17 cellular contexts compared by ENCODE assay signal in the genomic region with DNA sequence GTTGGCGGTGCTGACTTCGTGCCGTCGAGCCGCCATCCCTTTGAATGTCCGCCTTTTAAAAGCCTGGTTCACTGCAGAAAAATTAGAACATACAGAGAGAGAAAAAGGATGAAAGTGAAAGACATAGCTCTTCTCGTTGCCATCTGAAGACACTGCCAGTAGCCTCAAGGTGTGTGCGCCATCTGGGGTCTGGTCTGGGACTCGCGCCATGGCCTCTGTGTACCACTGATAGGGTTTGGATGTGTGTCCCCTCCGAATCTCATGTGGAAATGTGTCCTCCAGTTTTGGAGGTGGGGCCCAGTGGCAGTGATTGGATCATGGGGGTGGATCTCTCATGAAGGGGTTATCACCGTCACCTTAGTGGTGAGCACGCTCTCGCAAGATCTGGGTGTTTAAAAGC. TPM values are rescaled to one million over a fixed set of nuclear protein-coding genes. Genes with fewer than 3 reads are reported as not detected.
DNase-seq lines count a peak whose midpoint lies in the region; ATAC-seq and TF ChIP-seq lines count a peak whose summit lies in the region.
"Had no signal": no experiment of that assay in that cellular context is flagged by ENCODE, and none has a peak within 500 bp of the region (broad histone marks: within the 10 kb centered on the region; RNA-seq: fewer than 3 reads in every experiment).

No MANE protein-coding gene starts in this region.

- peaks cover 4% of the 10 kb centered on the region for H3K9me3 Mint-ChIP-seq in CD8-positive, alpha-beta T cell
- peaks cover 3% of the 10 kb centered on the region for H3K9me3 Mint-ChIP-seq in nephron

- H3K27me3 ChIP-seq in BE2C (no peaks in the 10 kb centered on the region), WERI-Rb-1 (ENCODE audit: insufficient read depth, low read depth, severe bottlenecking) (no peaks in the 10 kb centered on the region)
- no peaks in the 10 kb centered on the region for H3K27me3 ChIP-seq in CD8-positive, alpha-beta T cell (ENCODE audit: insufficient read depth, low read length)
- H3K27me3 ChIP-seq: esophagus muscularis mucosa, tibial nerve had no signal

- peaks cover 44% of the 10 kb centered on the region for H3K4me1 Mint-ChIP-seq in CD8-positive, alpha-beta T cell (ENCODE audit: low read depth)
- peaks cover 33% of the 10 kb centered on the region for H3K4me1 Mint-ChIP-seq in nephron

- no peak overlapping the region for H3K27ac ChIP-seq in CD8-positive, alpha-beta T cell (ENCODE audit: low read depth, low read length)
- H3K27ac ChIP-seq in WERI-Rb-1 = no peak overlapping the region
- H3K27ac ChIP-seq: C4-2B, HL-60, tibial nerve had no signal

- CTCF ChIA-PET in CD8-positive, alpha-beta T cell (lab: Charles Lee) = interaction anchor here (2.0 kb wide), 1 partner anchor 12 kb away, joined by 8 read pairs; no protein-coding TSS in a partner anchor

- H3K4me3 ChIP-seq in BE2C (ENCODE audit: low read depth, low read length) = no peak overlapping the region
- no peak overlapping the region for H3K4me3 ChIP-seq in CD8-positive, alpha-beta T cell (ENCODE audit: low read depth, low read length)
- no peak overlapping the region for H3K4me3 ChIP-seq in WERI-Rb-1 (ENCODE audit: low read depth, low read length)
- H3K4me3 ChIP-seq: tibial nerve had no signal

- POLR2A ChIA-PET in CD8-positive, alpha-beta T cell (lab: Charles Lee) = no interaction called here

- H3K27me3 Mint-ChIP-seq in CD8-positive, alpha-beta T cell (ENCODE audit: low read depth) = no peaks in the 10 kb centered on the region
- H3K27me3 Mint-ChIP-seq in nephron (ENCODE audit: low read depth) = no peaks in the 10 kb centered on the region

- DNase-seq in BE2C (no peak), WERI-Rb-1 (no peak), iPS-NIHi7 (ENCODE audit: extremely low spot score) (no peak), cortex of kidney (lab: John Stamatoyannopoulos, UW) (no peak)
- no peak for DNase-seq in CD8-positive, alpha-beta T cell
- DNase-seq: activated effector memory CD4-positive, alpha-beta T cell treated with Interleukin-2 at 50 U/mL for 16 hours; DMS53; KBM-7; midbrain; NCI-H1092 treated with DMSO at 0.1 percent for 48 hours; T-helper 1 cell had no signal

- H3K36me3 ChIP-seq in BE2C (peaks cover 53% of the 10 kb centered on the region), WERI-Rb-1 (peaks cover 40% of the 10 kb centered on the region)
- no peaks in the 10 kb centered on the region for H3K36me3 ChIP-seq in CD8-positive, alpha-beta T cell (ENCODE audit: insufficient read depth, low read length)

- TF ChIP-seq CTCF in BE2C (IDR thresholded peaks at IDR 0.05; ENCODE audit: low read depth, low read length) (peak; percentile 9; the same call in 1 of the 2 replicates), WERI-Rb-1 (IDR thresholded peaks at IDR 0.05; ENCODE audit: low read depth, low read length) (0 out of 2 replicates have a peak, but pooled peaks have one; percentile 30), nephron (IDR thresholded peaks at IDR 0.05; ENCODE audit: unreplicated experiment in 3 of 3) (peak in 1 of 3 experiments; percentile 9)
- TF ChIP-seq CTCF in CD8-positive, alpha-beta T cell (IDR thresholded peaks at IDR 0.05) = no peak

- H3K4me1 ChIP-seq in BE2C = peaks cover 41% of the 10 kb centered on the region
- peaks cover 45% of the 10 kb centered on the region for H3K4me1 ChIP-seq in CD8-positive, alpha-beta T cell (ENCODE audit: insufficient read depth, low read length)

- H3K4me3 Mint-ChIP-seq in CD8-positive, alpha-beta T cell = no peak overlapping the region
- H3K4me3 Mint-ChIP-seq in nephron = peak overlapping the region in 2 of 3 experiments; percentile 56

- peaks cover 5% of the 10 kb centered on the region; the same call in 1 of the 2 replicates for H3K9me3 ChIP-seq in BE2C
- H3K9me3 ChIP-seq in CD8-positive, alpha-beta T cell (ENCODE audit: low read length) = no peaks in the 10 kb centered on the region
- no peaks in the 10 kb centered on the region for H3K9me3 ChIP-seq in WERI-Rb-1 (ENCODE audit: severe bottlenecking)

- ATAC-seq in CD8-positive, alpha-beta T cell = no peak
- ATAC-seq in HG03280 (IDR thresholded peaks at IDR 0.05; ENCODE audit: unreplicated experiment) = no peak

- intact Hi-C loops in CD8-positive, alpha-beta T cell (cut with DNase I, micrococcal nuclease) = no loop called here

- peaks cover 21% of the 10 kb centered on the region for H3K36me3 Mint-ChIP-seq in CD8-positive, alpha-beta T cell
- peaks cover 19% of the 10 kb centered on the region for H3K36me3 Mint-ChIP-seq in nephron (ENCODE audit: low read depth)

- peak overlapping the region; percentile 66 for H3K27ac Mint-ChIP-seq in CD8-positive, alpha-beta T cell
- H3K27ac Mint-ChIP-seq in nephron = peak overlapping the region; percentile 19 to 51 (median 31)

RNA-seq across cellular contexts. Expression of a gene that starts 15.5 kb away (rescaled TPM):
- 134 TPM for polyA plus RNA-seq in BE2C (2012; ENCODE audit: insufficient read depth, insufficient read length, low read depth)
- total RNA-seq in CD8-positive, alpha-beta T cell = 10 to 100 TPM; 67.8 to 72.1 TPM
